Comparison of ENCODE assay signal across 22 cellular contexts in the genomic region with DNA sequence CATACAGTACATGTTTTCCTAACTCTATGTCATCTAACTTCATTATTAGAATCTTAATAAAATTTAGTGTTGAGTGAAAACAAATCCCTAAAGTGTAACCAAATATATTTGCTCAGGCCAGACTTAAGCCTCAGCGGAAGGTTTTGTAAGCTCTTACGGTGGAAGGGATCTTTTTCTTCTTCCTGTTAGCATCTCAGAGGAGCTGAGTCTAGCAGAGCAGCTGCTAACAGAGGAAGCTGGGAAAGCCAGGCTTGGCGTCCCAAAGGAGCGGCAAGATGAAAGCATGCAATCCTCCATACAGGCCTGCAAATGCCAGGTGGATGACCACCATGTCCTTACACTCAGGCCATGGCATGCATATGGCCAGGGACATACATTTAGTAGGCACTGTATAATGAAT.
"Had no signal": no experiment of that assay in that cellular context is flagged by ENCODE, and none has a peak within 500 bp of the region (broad histone marks: within the 10 kb centered on the region; RNA-seq: fewer than 3 reads in every experiment).

No MANE protein-coding gene starts in this region.

- H3K4me3 ChIP-seq: esophagus squamous epithelium, hepatocyte, psoas muscle, smooth muscle cell, testis, tibial nerve, upper lobe of right lung, vagina had no signal

- H3K4me3 Mint-ChIP-seq: dendritic cell treated with granulocyte-macrophage colony-stimulating factor and Interleukin-4, amounts not matched to agents 40 ng/mL and 50 ng/mL, for 4 days; effector memory CD8-positive, alpha-beta T cell; nephron progenitor cell; stimulated activated naive CD8-positive, alpha-beta T cell treated with anti-CD3 and anti-CD28 coated beads, Interleukin-15, Interleukin-2, amounts not matched to agents 100 ng/mL and 50 ng/mL, for 24 hours had no signal

- H3K9ac ChIP-seq: parathyroid adenoma had no signal

- H3K27ac ChIP-seq: epithelial cell of prostate, esophagus squamous epithelium, foreskin keratinocyte, hepatocyte, parathyroid adenoma, psoas muscle, testis, tibial nerve, upper lobe of right lung, vagina had no signal

- H3K36me3 ChIP-seq: esophagus squamous epithelium, tibial nerve, upper lobe of right lung, vagina had no signal

- DNase-seq: cerebellar nuclear complex; effector memory CD8-positive, alpha-beta T cell; esophagus squamous epithelium; foreskin keratinocyte; head of caudate nucleus; kidney; left colon; mammary epithelial cell; midbrain; nephron progenitor cell; psoas muscle; stimulated activated CD4-positive, alpha-beta T cell treated with anti-CD3 and anti-CD28 coated beads, Interleukin-2, amount 100 ng/mL, for 48 hours; testis; upper lobe of right lung had no signal

- ATAC-seq: effector memory CD8-positive, alpha-beta T cell; foreskin keratinocyte; left colon; upper lobe of right lung had no signal

- H3K9me3 Mint-ChIP-seq: dendritic cell treated with granulocyte-macrophage colony-stimulating factor and Interleukin-4, amounts not matched to agents 40 ng/mL and 50 ng/mL, for 4 days; effector memory CD8-positive, alpha-beta T cell; stimulated activated naive CD8-positive, alpha-beta T cell treated with anti-CD3 and anti-CD28 coated beads, Interleukin-15, Interleukin-2, amounts not matched to agents 100 ng/mL and 50 ng/mL, for 24 hours had no signal

- H3K27ac Mint-ChIP-seq: dendritic cell treated with granulocyte-macrophage colony-stimulating factor and Interleukin-4, amounts not matched to agents 40 ng/mL and 50 ng/mL, for 4 days; effector memory CD8-positive, alpha-beta T cell; nephron progenitor cell had no signal

- H3K27me3 ChIP-seq: esophagus squamous epithelium, foreskin keratinocyte, hepatocyte, testis, tibial nerve, upper lobe of right lung, vagina had no signal

- H3K4me2 ChIP-seq: hepatocyte, smooth muscle cell had no signal

- H3K27me3 Mint-ChIP-seq: dendritic cell treated with granulocyte-macrophage colony-stimulating factor and Interleukin-4, amounts not matched to agents 40 ng/mL and 50 ng/mL, for 4 days; stimulated activated naive CD8-positive, alpha-beta T cell treated with anti-CD3 and anti-CD28 coated beads, Interleukin-15, Interleukin-2, amounts not matched to agents 100 ng/mL and 50 ng/mL, for 24 hours had no signal

- H3K79me2 ChIP-seq: hepatocyte, parathyroid adenoma had no signal

- H3K4me1 ChIP-seq: psoas muscle, testis, upper lobe of right lung had no signal

- H3K9me3 ChIP-seq: esophagus squamous epithelium, psoas muscle, testis, tibial nerve, upper lobe of right lung, vagina had no signal

- H2AFZ ChIP-seq: hepatocyte, parathyroid adenoma had no signal
